In genomic region chr22:50783033-50783880, GRCh38 we compare ENCODE assay signal across 8 cellular contexts. TPM values are rescaled to one million over a fixed set of nuclear protein-coding genes. Genes with fewer than 3 reads are reported as not detected.
DNase-seq lines count a peak whose midpoint lies in the region; ATAC-seq and TF ChIP-seq lines count a peak whose summit lies in the region.
"Not testable (repeated sequence)": the region's sequence is repeated elsewhere in the genome, so short reads cannot be mapped to it uniquely, and the experiment has no call there.

Gene RABL2B, minus strand, starts transcription at chr22:50783636. Its CDS starts 1,342 bp downstream, at chr22:50782294.

- not testable (repeated sequence) for H3K27me3 ChIP-seq in breast epithelium; iPS-20b (ENCODE audit: insufficient read depth, low read length); skeletal muscle tissue (ENCODE audit: control insufficient read depth in 3 of 3, insufficient read depth in 3 of 3, low read length in 3 of 3)

- ATAC-seq in GM18870 (IDR thresholded peaks at IDR 0.05; ENCODE audit: unreplicated experiment) (peak; percentile 88), HG03097 (IDR thresholded peaks at IDR 0.05; ENCODE audit: low FRiP score, unreplicated experiment) (peak; percentile 91)

- DNase-seq in AG04449 (ENCODE audit: low read depth, low spot score) (peak; percentile 29), NCI-H2227 (lab: John Stamatoyannopoulos, UW; ENCODE audit: unreplicated experiment) (peak; percentile 90), breast epithelium (ENCODE audit: low spot score in 2 of 2) (peak; percentile 76 to 84)

- CTCF ChIA-PET in AG04449 (lab: Yijun Ruan, JAX), result not testable (repeated sequence)

- intact Hi-C loops in breast epithelium (cut with DNase I; ENCODE audit: low total_unique reads), result not testable (repeated sequence)

- POLR2A ChIA-PET in AG04449 (lab: Yijun Ruan, JAX), result not testable (repeated sequence)

- not testable (repeated sequence) for TF ChIP-seq POLR2A in breast epithelium (IDR thresholded peaks at IDR 0.05)

- not testable (repeated sequence) for H3K9me3 ChIP-seq in breast epithelium; iPS-20b (ENCODE audit: insufficient read depth, low read depth, low read length); skeletal muscle tissue (ENCODE audit: control insufficient read depth in 3 of 3, low read length in 3 of 3)

- not testable (repeated sequence) for H3K4me1 ChIP-seq in breast epithelium; iPS-20b (ENCODE audit: insufficient read depth, low read length); skeletal muscle tissue (ENCODE audit: control insufficient read depth in 3 of 3, insufficient read depth in 3 of 3, low read length in 3 of 3)

- not testable (repeated sequence) for H3K27ac ChIP-seq in breast epithelium; iPS-20b (ENCODE audit: low read length); skeletal muscle tissue (ENCODE audit: low read depth, low read length)

- TF ChIP-seq CTCF in AG04449 (IDR thresholded peaks at IDR 0.05; ENCODE audit: insufficient read depth, low read length, missing control alignments); WI38 (IDR thresholded peaks at IDR 0.05; ENCODE audit: low read depth, low read length); breast epithelium (IDR thresholded peaks at IDR 0.05): not testable (repeated sequence)

- H3K4me3 ChIP-seq in AG04449 (ENCODE audit: low read depth, low read length), result peak within 1 kb of the TSS; percentile 61
- H3K4me3 ChIP-seq in WI38 (ENCODE audit: low read depth, low read length), result peak within 1 kb of the TSS; percentile 58
- peak within 1 kb of the TSS; percentile 47 to 65 (median 55) for H3K4me3 ChIP-seq in breast epithelium
- peak within 1 kb of the TSS; percentile 64 for H3K4me3 ChIP-seq in iPS-20b (ENCODE audit: low read length)
- H3K4me3 ChIP-seq in skeletal muscle tissue (ENCODE audit: low read length in 3 of 3), result peak within 1 kb of the TSS; percentile 68 to 73 (median 68)

- not testable (repeated sequence) for H3K9ac ChIP-seq in iPS-20b (ENCODE audit: low read depth, low read length)
- peak within 1 kb of the TSS in 2 of 3 donors; percentile 59 to 66 for H3K9ac ChIP-seq in skeletal muscle tissue (ENCODE audit: low read depth in 1 of 3, low read length in 3 of 3)

- H3K36me3 ChIP-seq in breast epithelium; iPS-20b (ENCODE audit: insufficient read depth, low read depth, low read length); skeletal muscle tissue (ENCODE audit: control insufficient read depth in 3 of 3, insufficient read depth in 3 of 3, low read length in 3 of 3): not testable (repeated sequence)

RNA-seq across cellular contexts. Expression of gene RABL2B, which starts in this region (rescaled TPM):
- 10 to 100 TPM; 16.0 to 33.1 (median 32.1) TPM for total RNA-seq in breast epithelium
- 3.7 TPM for total RNA-seq in skeletal muscle tissue

Comparison
In these comparisons a context has a peak if more than half of its experiments do, and no peak if none do; other contexts are left out.
1. DNase-seq: peak in every context shown above with its lines; median percentile 90 in NCI-H2227; 80 in breast epithelium; 29 in AG04449.